In the genomic region with DNA sequence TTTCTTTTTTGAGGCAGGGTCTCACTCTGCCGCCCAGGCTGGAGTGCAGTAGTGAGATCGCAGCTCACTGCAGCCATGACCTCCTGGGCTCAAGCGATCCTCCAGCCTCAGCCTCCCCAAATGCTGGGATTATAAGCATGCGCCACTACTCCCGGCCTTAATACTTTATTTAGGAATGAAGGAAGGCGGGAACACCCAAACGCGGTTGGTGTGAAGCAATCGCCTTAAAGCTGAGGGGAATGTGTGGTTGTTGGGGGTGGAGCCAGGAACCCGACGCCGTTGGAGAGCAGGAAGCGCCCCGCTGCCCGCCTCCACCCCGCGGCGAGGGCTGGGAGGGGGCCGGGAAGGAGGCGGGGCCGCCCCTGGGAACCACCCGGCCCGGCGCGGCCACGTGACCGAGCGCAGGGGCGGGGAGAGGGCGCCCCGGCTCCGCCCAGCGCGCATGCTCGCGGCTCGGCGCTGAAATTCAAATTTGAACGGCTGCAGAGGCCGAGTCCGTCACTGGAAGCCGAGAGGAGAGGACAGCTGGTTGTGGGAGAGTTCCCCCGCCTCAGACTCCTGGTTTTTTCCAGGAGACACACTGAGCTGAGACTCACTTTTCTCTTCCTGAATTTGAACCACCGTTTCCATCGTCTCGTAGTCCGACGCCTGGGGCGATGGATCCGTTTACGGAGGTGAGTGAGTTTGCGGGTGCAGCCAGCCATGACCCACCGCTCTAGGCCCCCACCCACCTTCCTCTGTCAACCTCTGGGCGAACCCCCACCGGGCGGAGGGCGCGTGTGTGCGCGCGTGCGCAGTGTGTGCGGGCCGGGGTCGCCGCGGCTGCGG, we compare ENCODE assay signal across 8 cellular contexts. TPM values are rescaled to one million over a fixed set of nuclear protein-coding genes. Genes with fewer than 3 reads are reported as not detected.
DNase-seq lines count a peak whose midpoint lies in the region; ATAC-seq and TF ChIP-seq lines count a peak whose summit lies in the region.

A gene with protein sequence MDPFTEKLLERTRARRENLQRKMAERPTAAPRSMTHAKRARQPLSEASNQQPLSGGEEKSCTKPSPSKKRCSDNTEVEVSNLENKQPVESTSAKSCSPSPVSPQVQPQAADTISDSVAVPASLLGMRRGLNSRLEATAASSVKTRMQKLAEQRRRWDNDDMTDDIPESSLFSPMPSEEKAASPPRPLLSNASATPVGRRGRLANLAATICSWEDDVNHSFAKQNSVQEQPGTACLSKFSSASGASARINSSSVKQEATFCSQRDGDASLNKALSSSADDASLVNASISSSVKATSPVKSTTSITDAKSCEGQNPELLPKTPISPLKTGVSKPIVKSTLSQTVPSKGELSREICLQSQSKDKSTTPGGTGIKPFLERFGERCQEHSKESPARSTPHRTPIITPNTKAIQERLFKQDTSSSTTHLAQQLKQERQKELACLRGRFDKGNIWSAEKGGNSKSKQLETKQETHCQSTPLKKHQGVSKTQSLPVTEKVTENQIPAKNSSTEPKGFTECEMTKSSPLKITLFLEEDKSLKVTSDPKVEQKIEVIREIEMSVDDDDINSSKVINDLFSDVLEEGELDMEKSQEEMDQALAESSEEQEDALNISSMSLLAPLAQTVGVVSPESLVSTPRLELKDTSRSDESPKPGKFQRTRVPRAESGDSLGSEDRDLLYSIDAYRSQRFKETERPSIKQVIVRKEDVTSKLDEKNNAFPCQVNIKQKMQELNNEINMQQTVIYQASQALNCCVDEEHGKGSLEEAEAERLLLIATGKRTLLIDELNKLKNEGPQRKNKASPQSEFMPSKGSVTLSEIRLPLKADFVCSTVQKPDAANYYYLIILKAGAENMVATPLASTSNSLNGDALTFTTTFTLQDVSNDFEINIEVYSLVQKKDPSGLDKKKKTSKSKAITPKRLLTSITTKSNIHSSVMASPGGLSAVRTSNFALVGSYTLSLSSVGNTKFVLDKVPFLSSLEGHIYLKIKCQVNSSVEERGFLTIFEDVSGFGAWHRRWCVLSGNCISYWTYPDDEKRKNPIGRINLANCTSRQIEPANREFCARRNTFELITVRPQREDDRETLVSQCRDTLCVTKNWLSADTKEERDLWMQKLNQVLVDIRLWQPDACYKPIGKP (plus strand): TSS at position 492 of the 828 bp plus-strand sequence. CDS start 165 bp downstream, at position 657.

- H3K27ac Mint-ChIP-seq in T-helper 17 cell: peak within 1 kb of the TSS; percentile 88

- intact Hi-C loops in left ventricle myocardium superior (cut with micrococcal nuclease): no loop called here
- intact Hi-C loops in prostate gland (cut with DNase I): loop anchor here (2.0 kb wide), 1 partner anchor 23 kb away; a partner anchor contains a TSS

- H3K4me1 Mint-ChIP-seq in T-helper 17 cell: peaks cover 17% of the 10 kb centered on the region

- no peaks in the 10 kb centered on the region for H3K36me3 ChIP-seq in prostate gland

- peak in 2 of 4 experiments; percentile 7 to 13 for TF ChIP-seq CTCF in prostate gland (IDR thresholded peaks at IDR 0.05)

- ATAC-seq in HG02840 (IDR thresholded peaks at IDR 0.05; ENCODE audit: low FRiP score, unreplicated experiment) (peak; percentile 78), T-helper 17 cell (peak; percentile 97), left ventricle myocardium superior (peak; percentile 100)

- peak within 1 kb of the TSS; percentile 46 to 58 for H3K4me3 ChIP-seq in prostate gland

- peak; percentile 77 for TF ChIP-seq POLR2A in GM15510 (IDR thresholded peaks at IDR 0.05; ENCODE audit: borderline replicate concordance, extremely low read depth, insufficient read length)
- TF ChIP-seq POLR2A in prostate gland (IDR thresholded peaks at IDR 0.05): peak; percentile 23

- H3K4me3 Mint-ChIP-seq in T-helper 17 cell: peak within 1 kb of the TSS; percentile 86

- H3K9me3 ChIP-seq in T-helper 17 cell (ENCODE audit: control insufficient read depth, low read length, poor library complexity, severe bottlenecking) (no peaks in the 10 kb centered on the region), prostate gland (no peaks in the 10 kb centered on the region)

- H3K36me3 Mint-ChIP-seq in T-helper 17 cell (ENCODE audit: low read depth): no peaks in the 10 kb centered on the region

- peak within 1 kb of the TSS; percentile 92 for H3K27ac ChIP-seq in angular gyrus (ENCODE audit: low read depth, low read length)
- peak within 1 kb of the TSS; percentile 69 to 75 for H3K27ac ChIP-seq in prostate gland

- DNase-seq in NCI-H1436 treated with DMSO at 0.1 percent for 48 hours (lab: John Stamatoyannopoulos, UW): peak; percentile 59
- DNase-seq in T-helper 17 cell: peak; percentile 84 to 90 (median 86)
- peak; percentile 94 for DNase-seq in left ventricle myocardium superior
- peak; percentile 90 for DNase-seq in prostate gland (ENCODE audit: low spot score)
- DNase-seq in ureter (ENCODE audit: low spot score): peak; percentile 89

- H3K27me3 Mint-ChIP-seq in T-helper 17 cell: no peaks in the 10 kb centered on the region

- no peaks in the 10 kb centered on the region for H3K27me3 ChIP-seq in prostate gland (replicated peaks; ENCODE audit: insufficient read depth)

- WGBS in prostate gland: 3% methylated on average over 68 of the region's 68 CpGs

- H3K4me1 ChIP-seq in prostate gland (replicated peaks): no peaks in the 10 kb centered on the region

RNA-seq across cellular contexts. Expression of the gene that starts here (rescaled TPM):
- total RNA-seq in T-helper 17 cell: under 1 TPM; 0.39 to 0.52 TPM
- 1.3 TPM for total RNA-seq in left ventricle myocardium superior
- 10 to 100 TPM in 1 of 2 donors, 1 to 10 TPM in 1; 9.9 to 13.6 TPM for total RNA-seq in prostate gland
- total RNA-seq in ureter: 5.8 TPM

Comparison
In these comparisons a context has a peak if more than half of its experiments do, and no peak if none do; other contexts are left out.
1. Peak in every context shown above with its lines: DNase-seq, ATAC-seq, H3K4me3 ChIP-seq and H3K27ac ChIP-seq.
2. Peak in DNase-seq and ATAC-seq in T-helper 17 cell; RNA of the gene not detected or under 1 TPM.